ENCODE assay signal across 13 cellular contexts in the genomic region with DNA sequence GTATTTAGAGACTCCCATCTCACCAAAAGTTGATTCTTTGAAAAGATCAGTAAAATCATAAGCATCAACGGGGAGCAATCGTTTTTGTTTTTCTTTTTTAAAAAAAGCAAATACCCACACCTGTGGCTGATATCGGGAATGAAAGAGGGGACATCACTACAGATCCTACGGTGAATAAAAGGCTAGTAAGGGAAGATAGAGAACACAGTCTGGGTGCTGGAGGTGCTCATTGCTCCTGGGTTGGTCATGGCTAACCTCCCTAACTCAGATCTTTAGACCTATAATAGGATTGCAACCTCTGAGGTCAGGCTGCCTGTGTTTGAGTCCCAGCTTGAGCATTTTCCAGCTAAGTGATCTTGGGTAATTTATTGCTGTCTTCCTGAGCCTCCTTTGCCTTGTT. TPM values are rescaled to one million over a fixed set of nuclear protein-coding genes. Genes with fewer than 3 reads are reported as not detected.
DNase-seq lines count a peak whose midpoint lies in the region; ATAC-seq and TF ChIP-seq lines count a peak whose summit lies in the region.
"Had no signal": no experiment of that assay in that cellular context is flagged by ENCODE, and none has a peak within 500 bp of the region (broad histone marks: within the 10 kb centered on the region; RNA-seq: fewer than 3 reads in every experiment).

No MANE protein-coding gene starts in this region.

- POLR2A ChIA-PET in SK-N-SH (lab: Yijun Ruan, JAX), result no interaction called here

- no peak for TF ChIP-seq EP300 in SK-N-SH (IDR thresholded peaks at IDR 0.05; ENCODE audit: borderline replicate concordance in 1 of 2, low read depth in 1 of 2, low read length in 1 of 2)

- H3K27me3 ChIP-seq in SK-N-SH (ENCODE audit: insufficient read depth) (no peaks in the 10 kb centered on the region), fibroblast of lung (ENCODE audit: control insufficient read depth, insufficient read depth, low read length) (no peaks in the 10 kb centered on the region), rectal smooth muscle tissue (ENCODE audit: control insufficient read depth, insufficient read depth, low read length) (peaks cover 3% of the 10 kb centered on the region)

- no peak overlapping the region for H3K27ac Mint-ChIP-seq in activated naive CD8-positive, alpha-beta T cell treated with anti-CD3 and anti-CD28 coated beads for 36 hours
- H3K27ac Mint-ChIP-seq in T-helper 17 cell, result no peak overlapping the region
- H3K27ac Mint-ChIP-seq: naive thymus-derived CD4-positive, alpha-beta T cell had no signal

- H4K20me1 ChIP-seq in SK-N-SH (ENCODE audit: insufficient read depth), result peaks cover 7% of the 10 kb centered on the region; the same call in 1 of the 2 replicates
- H4K20me1 ChIP-seq in fibroblast of lung (ENCODE audit: control insufficient read depth, extremely low read depth, insufficient read depth, low read length), result no peaks in the 10 kb centered on the region

- peaks cover 53% of the 10 kb centered on the region for H3K79me2 ChIP-seq in SK-N-SH (ENCODE audit: insufficient read depth)
- peaks cover 47% of the 10 kb centered on the region for H3K79me2 ChIP-seq in fibroblast of lung (ENCODE audit: control insufficient read depth, insufficient read depth, low read length)

- H3K4me1 Mint-ChIP-seq in activated naive CD8-positive, alpha-beta T cell treated with anti-CD3 and anti-CD28 coated beads for 36 hours, result peaks cover 4% of the 10 kb centered on the region
- H3K4me1 Mint-ChIP-seq in T-helper 17 cell, result peaks cover 8% of the 10 kb centered on the region

- peaks cover 5% of the 10 kb centered on the region for H3K36me3 Mint-ChIP-seq in activated naive CD8-positive, alpha-beta T cell treated with anti-CD3 and anti-CD28 coated beads for 36 hours
- peaks cover 11% of the 10 kb centered on the region for H3K36me3 Mint-ChIP-seq in T-helper 17 cell (ENCODE audit: low read depth)
- H3K36me3 Mint-ChIP-seq: CD4-positive, CD25-positive, alpha-beta regulatory T cell had no signal

- H3K36me3 ChIP-seq in SK-N-SH (replicated peaks in 1 of 2; ENCODE audit: control insufficient read depth in 1 of 2, insufficient read depth in 2 of 2, low read length in 1 of 2), result peaks cover 0 to 33% of the 10 kb centered on the region in 2 experiments
- H3K36me3 ChIP-seq in fibroblast of lung (ENCODE audit: control insufficient read depth, insufficient read depth, low read length), result peaks cover 16% of the 10 kb centered on the region
- H3K36me3 ChIP-seq in rectal smooth muscle tissue (ENCODE audit: control insufficient read depth, insufficient read depth, low read length), result peaks cover 7% of the 10 kb centered on the region

- H3K27me3 Mint-ChIP-seq in activated naive CD8-positive, alpha-beta T cell treated with anti-CD3 and anti-CD28 coated beads for 36 hours, result peaks cover 56% of the 10 kb centered on the region
- peaks cover 46% of the 10 kb centered on the region for H3K27me3 Mint-ChIP-seq in T-helper 17 cell

- no peak for TF ChIP-seq CTCF in AG10803 (conservative IDR thresholded peaks at IDR 0.05; ENCODE audit: low read length)
- TF ChIP-seq CTCF in SK-N-SH (IDR thresholded peaks at IDR 0.05), result no peak
- no peak for TF ChIP-seq CTCF in fibroblast of lung (conservative IDR thresholded peaks at IDR 0.05 in 1 of 2, IDR thresholded peaks at IDR 0.05 in 1 of 2; ENCODE audit: low read depth in 1 of 2, low read length in 2 of 2)

- ATAC-seq in T-helper 17 cell, result no peak
- ATAC-seq: naive thymus-derived CD4-positive, alpha-beta T cell had no signal

- no peak for TF ChIP-seq RAD21 in SK-N-SH (IDR thresholded peaks at IDR 0.05; ENCODE audit: low read length)

- H3K9ac ChIP-seq in SK-N-SH (peak overlapping the region; percentile 83; the same call in 1 of the 2 replicates), fibroblast of lung (ENCODE audit: insufficient read depth, low read length) (peak overlapping the region; percentile 43), rectal smooth muscle tissue (ENCODE audit: low read length) (no peak overlapping the region)

- H3F3A ChIP-seq in SK-N-SH (replicated peaks; ENCODE audit: insufficient read depth), result peaks cover 18% of the 10 kb centered on the region

- no peaks in the 10 kb centered on the region for H3K9me3 ChIP-seq in SK-N-SH
- no peaks in the 10 kb centered on the region for H3K9me3 ChIP-seq in fibroblast of lung (ENCODE audit: control insufficient read depth, insufficient read depth, low read depth, low read length)
- H3K9me3 ChIP-seq in T-helper 17 cell (ENCODE audit: control insufficient read depth, low read length, poor library complexity, severe bottlenecking), result no peaks in the 10 kb centered on the region

- H3K4me3 ChIP-seq in AG10803 (ENCODE audit: low read length), result peak overlapping the region; percentile 96
- H3K4me3 ChIP-seq in SK-N-SH (ENCODE audit: low read depth in 2 of 2, low read length in 1 of 2), result peak overlapping the region; percentile 58 to 79; a peak in 3 of 4 replicates
- peak overlapping the region; percentile 72 to 97 (median 94) for H3K4me3 ChIP-seq in fibroblast of lung (replicated peaks in 1 of 4; ENCODE audit: control extremely low read depth in 1 of 4, insufficient read depth in 1 of 4, low read depth in 3 of 4, low read length in 4 of 4)
- peak overlapping the region; percentile 68 for H3K4me3 ChIP-seq in rectal smooth muscle tissue (ENCODE audit: low read length)

- no peak for DNase-seq in AG10803 (ENCODE audit: low read depth)
- no peak for DNase-seq in SK-N-SH
- peak in 1 of 2 donors; percentile 42 for DNase-seq in fibroblast of lung (ENCODE audit: low read depth in 2 of 2)
- DNase-seq in activated naive CD8-positive, alpha-beta T cell treated with anti-CD3 and anti-CD28 coated beads for 36 hours, result no peak
- no peak for DNase-seq in glomerular visceral epithelial cell (ENCODE audit: extremely low spot score)
- no peak for DNase-seq in NCI-H2081 (lab: John Stamatoyannopoulos, UW)
- no peak for DNase-seq in T-helper 17 cell
- DNase-seq: activated effector memory CD4-positive, alpha-beta T cell treated with anti-CD3 and anti-CD28 coated beads, Interleukin-2, amount 50 U/mL, for 16 hours; CD4-positive, CD25-positive, alpha-beta regulatory T cell; erythroblast; naive thymus-derived CD4-positive, alpha-beta T cell; NK-92 treated with Interleukin-12 subunit alpha and Interleukin-12 subunit beta, amount 100 ng/mL, for 24 hours had no signal

- H3K27ac ChIP-seq in SK-N-SH (ENCODE audit: low read depth in 2 of 2, low read length in 1 of 2) (peak overlapping the region in 1 of 2 experiments; percentile 67; a peak in 1 of 4 replicates), fibroblast of lung (ENCODE audit: insufficient read depth, low read length) (peak overlapping the region; percentile 72), rectal smooth muscle tissue (ENCODE audit: low read depth, low read length) (peak overlapping the region; percentile 87)

- peak overlapping the region; percentile 87 for H3K4me2 ChIP-seq in SK-N-SH
- H3K4me2 ChIP-seq in fibroblast of lung (ENCODE audit: extremely low read depth, insufficient read depth, low read length), result peak overlapping the region; percentile 67

- H2AFZ ChIP-seq in SK-N-SH (ENCODE audit: low read depth), result no peak overlapping the region
- no peak overlapping the region for H2AFZ ChIP-seq in fibroblast of lung (ENCODE audit: low read length)

- H3K4me1 ChIP-seq in SK-N-SH (ENCODE audit: control insufficient read depth in 1 of 2, insufficient read depth in 2 of 2, low read depth in 1 of 2, low read length in 1 of 2) (peaks cover 8 to 9% of the 10 kb centered on the region in 2 experiments; a peak in 3 of 4 replicates), fibroblast of lung (ENCODE audit: control insufficient read depth, extremely low read depth, insufficient read depth, low read length) (peaks cover 21% of the 10 kb centered on the region), rectal smooth muscle tissue (ENCODE audit: control insufficient read depth, insufficient read depth, low read length) (peaks cover 22% of the 10 kb centered on the region)

- 83% methylated on average over 4 of the region's 4 CpGs for WGBS in SK-N-SH (ENCODE audit: low lambda C conversion rate)

- no peaks in the 10 kb centered on the region for H3K9me2 ChIP-seq in SK-N-SH

- H3K9me3 Mint-ChIP-seq in activated naive CD8-positive, alpha-beta T cell treated with anti-CD3 and anti-CD28 coated beads for 36 hours, result peaks cover 11% of the 10 kb centered on the region

- CTCF ChIA-PET in SK-N-SH (lab: Yijun Ruan, JAX), result interaction anchor here (1.0 to 23.1 kb wide), 9 partner anchors 9 to 278 kb away, joined by 3 to 475 read pairs (median 27); partner anchors contain the start of gene NOP53

- no peak overlapping the region for H3K4me3 Mint-ChIP-seq in activated naive CD8-positive, alpha-beta T cell treated with anti-CD3 and anti-CD28 coated beads for 36 hours
- H3K4me3 Mint-ChIP-seq in T-helper 17 cell, result no peak overlapping the region

TF ChIP-seq in SK-N-SH, 30 proteins besides CTCF, POLR2A, EP300 and RAD21:
- no peak for TF ChIP-seq FOXM1 (IDR thresholded peaks at IDR 0.05; ENCODE audit: low read depth)

RNA-seq across cellular contexts. Expression of gene EHD2, which starts 1.1 kb away (rescaled TPM):
- polyA plus RNA-seq in SK-N-SH (2012; rRNA removed) (26.3 and 55.5 TPM in 2 replicates), fibroblast of lung (96.5 and 97.0 TPM in 2 replicates)
- 28.1 and 43.3 TPM in 2 replicates for polyA plus RNA-seq in SK-N-SH (2012; cell fraction: cytosol; rRNA removed)
- 47.4 and 49.0 TPM in 2 replicates for polyA plus RNA-seq in SK-N-SH (2012; cell fraction: nucleus; rRNA removed)
- total RNA-seq in fibroblast of lung (106 and 192 TPM in 2 replicates), T-helper 17 cell (under 1 TPM in 1 of 2 donors, not detected in 1; 0.70 TPM)
- 422 and 520 TPM in 2 replicates for polyA plus RNA-seq in fibroblast of lung (2012)
- polyA minus RNA-seq in fibroblast of lung (ENCODE audit: low replicate concordance), result 423 and 614 TPM in 2 replicates
- under 1 TPM; 0.44 to 0.68 TPM for total RNA-seq in activated naive CD8-positive, alpha-beta T cell treated with anti-CD3 and anti-CD28 coated beads for 36 hours
- polyA plus RNA-seq: naive thymus-derived CD4-positive, alpha-beta T cell had no signal

RNA-seq across cellular contexts. Expression of gene NOP53, which starts 31.0 kb away (rescaled TPM):
- polyA plus RNA-seq in SK-N-SH (2012; rRNA removed) (198 and 275 TPM in 2 replicates), fibroblast of lung (47.2 and 60.8 TPM in 2 replicates)
- 210 and 240 TPM in 2 replicates for polyA plus RNA-seq in SK-N-SH (2012; cell fraction: cytosol; rRNA removed)
- polyA plus RNA-seq in SK-N-SH (2012; cell fraction: nucleus; rRNA removed), result 139 and 241 TPM in 2 replicates
- total RNA-seq in fibroblast of lung (59.6 and 110 TPM in 2 replicates), T-helper 17 cell (100 to 1,000 TPM; 742 to 873 TPM)
- 151 and 182 TPM in 2 replicates for polyA plus RNA-seq in fibroblast of lung (2012)
- polyA minus RNA-seq in fibroblast of lung (ENCODE audit: low replicate concordance), result 18.5 and 20.5 TPM in 2 replicates
- total RNA-seq in activated naive CD8-positive, alpha-beta T cell treated with anti-CD3 and anti-CD28 coated beads for 36 hours, result 100 to 1,000 TPM; 248 to 249 TPM

Comparison
In these comparisons a context has a peak if more than half of its experiments do, and no peak if none do; other contexts are left out.
1. RNA of gene EHD2, which starts 1.1 kb away (total RNA-seq): 106 to 192 TPM in fibroblast of lung; 0.70 TPM in T-helper 17 cell and 0.44 to 0.68 TPM in activated naive CD8-positive, alpha-beta T cell treated with anti-CD3 and anti-CD28 coated beads for 36 hours; every median in the first group is over 10 times any median in the second.
2. Peak in every context shown above with its lines, with median percentiles within 50 percentile points of each other: H3K4me3 ChIP-seq.